2 cellular contexts compared by ENCODE assay signal in the genomic region with DNA sequence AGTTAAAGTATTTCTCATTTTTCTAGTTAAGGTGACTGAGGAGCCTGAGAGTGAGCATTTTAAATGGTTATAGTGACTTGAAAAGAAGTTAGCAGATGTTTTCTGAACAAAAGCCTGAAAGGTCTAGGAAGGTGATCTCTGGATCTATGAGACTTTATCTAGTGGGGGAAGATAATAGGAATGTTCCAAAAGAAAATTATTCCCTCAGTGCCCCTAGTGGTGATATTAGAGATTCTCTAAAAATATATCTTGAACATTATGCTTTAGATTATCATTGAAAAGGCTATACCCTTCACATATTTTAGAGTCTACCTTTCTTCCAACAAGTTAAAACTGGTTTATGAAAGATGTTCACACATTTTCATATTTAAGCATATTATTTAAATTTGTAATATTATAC.
TF ChIP-seq lines count a peak whose summit lies in the region.

No MANE protein-coding gene starts in this region.

TF ChIP-seq in liver, 16 proteins besides CTCF, POLR2A, EP300 and RAD21 (continued from another document):
- TF ChIP-seq, protein P1, sequence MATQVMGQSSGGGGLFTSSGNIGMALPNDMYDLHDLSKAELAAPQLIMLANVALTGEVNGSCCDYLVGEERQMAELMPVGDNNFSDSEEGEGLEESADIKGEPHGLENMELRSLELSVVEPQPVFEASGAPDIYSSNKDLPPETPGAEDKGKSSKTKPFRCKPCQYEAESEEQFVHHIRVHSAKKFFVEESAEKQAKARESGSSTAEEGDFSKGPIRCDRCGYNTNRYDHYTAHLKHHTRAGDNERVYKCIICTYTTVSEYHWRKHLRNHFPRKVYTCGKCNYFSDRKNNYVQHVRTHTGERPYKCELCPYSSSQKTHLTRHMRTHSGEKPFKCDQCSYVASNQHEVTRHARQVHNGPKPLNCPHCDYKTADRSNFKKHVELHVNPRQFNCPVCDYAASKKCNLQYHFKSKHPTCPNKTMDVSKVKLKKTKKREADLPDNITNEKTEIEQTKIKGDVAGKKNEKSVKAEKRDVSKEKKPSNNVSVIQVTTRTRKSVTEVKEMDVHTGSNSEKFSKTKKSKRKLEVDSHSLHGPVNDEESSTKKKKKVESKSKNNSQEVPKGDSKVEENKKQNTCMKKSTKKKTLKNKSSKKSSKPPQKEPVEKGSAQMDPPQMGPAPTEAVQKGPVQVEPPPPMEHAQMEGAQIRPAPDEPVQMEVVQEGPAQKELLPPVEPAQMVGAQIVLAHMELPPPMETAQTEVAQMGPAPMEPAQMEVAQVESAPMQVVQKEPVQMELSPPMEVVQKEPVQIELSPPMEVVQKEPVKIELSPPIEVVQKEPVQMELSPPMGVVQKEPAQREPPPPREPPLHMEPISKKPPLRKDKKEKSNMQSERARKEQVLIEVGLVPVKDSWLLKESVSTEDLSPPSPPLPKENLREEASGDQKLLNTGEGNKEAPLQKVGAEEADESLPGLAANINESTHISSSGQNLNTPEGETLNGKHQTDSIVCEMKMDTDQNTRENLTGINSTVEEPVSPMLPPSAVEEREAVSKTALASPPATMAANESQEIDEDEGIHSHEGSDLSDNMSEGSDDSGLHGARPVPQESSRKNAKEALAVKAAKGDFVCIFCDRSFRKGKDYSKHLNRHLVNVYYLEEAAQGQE (IDR thresholded peaks at IDR 0.05), result no peak
- no peak for TF ChIP-seq FOXA2 (IDR thresholded peaks at IDR 0.05)
- no peak for TF ChIP-seq JUND (IDR thresholded peaks at IDR 0.05)
- TF ChIP-seq, protein P2, sequence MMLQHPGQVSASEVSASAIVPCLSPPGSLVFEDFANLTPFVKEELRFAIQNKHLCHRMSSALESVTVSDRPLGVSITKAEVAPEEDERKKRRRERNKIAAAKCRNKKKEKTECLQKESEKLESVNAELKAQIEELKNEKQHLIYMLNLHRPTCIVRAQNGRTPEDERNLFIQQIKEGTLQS (IDR thresholded peaks at IDR 0.05), result no peak
- TF ChIP-seq, protein P3, sequence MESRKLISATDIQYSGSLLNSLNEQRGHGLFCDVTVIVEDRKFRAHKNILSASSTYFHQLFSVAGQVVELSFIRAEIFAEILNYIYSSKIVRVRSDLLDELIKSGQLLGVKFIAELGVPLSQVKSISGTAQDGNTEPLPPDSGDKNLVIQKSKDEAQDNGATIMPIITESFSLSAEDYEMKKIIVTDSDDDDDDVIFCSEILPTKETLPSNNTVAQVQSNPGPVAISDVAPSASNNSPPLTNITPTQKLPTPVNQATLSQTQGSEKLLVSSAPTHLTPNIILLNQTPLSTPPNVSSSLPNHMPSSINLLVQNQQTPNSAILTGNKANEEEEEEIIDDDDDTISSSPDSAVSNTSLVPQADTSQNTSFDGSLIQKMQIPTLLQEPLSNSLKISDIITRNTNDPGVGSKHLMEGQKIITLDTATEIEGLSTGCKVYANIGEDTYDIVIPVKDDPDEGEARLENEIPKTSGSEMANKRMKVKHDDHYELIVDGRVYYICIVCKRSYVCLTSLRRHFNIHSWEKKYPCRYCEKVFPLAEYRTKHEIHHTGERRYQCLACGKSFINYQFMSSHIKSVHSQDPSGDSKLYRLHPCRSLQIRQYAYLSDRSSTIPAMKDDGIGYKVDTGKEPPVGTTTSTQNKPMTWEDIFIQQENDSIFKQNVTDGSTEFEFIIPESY (IDR thresholded peaks at IDR 0.05), result no peak
- no peak for TF ChIP-seq GABPA (IDR thresholded peaks at IDR 0.05 in 1 of 2, conservative IDR thresholded peaks at IDR 0.05 in 1 of 2)
- TF ChIP-seq SP1 (IDR thresholded peaks at IDR 0.05), result no peak
- TF ChIP-seq EGR1 (IDR thresholded peaks at IDR 0.05; ENCODE audit: low read depth in 2 of 2), result no peak
- TF ChIP-seq FOXA1 (IDR thresholded peaks at IDR 0.05), result no peak
- no peak for TF ChIP-seq HNF4G (IDR thresholded peaks at IDR 0.05)
- TF ChIP-seq YY1 (IDR thresholded peaks at IDR 0.05), result no peak
- TF ChIP-seq NR2F2 (IDR thresholded peaks at IDR 0.05), result no peak
- TF ChIP-seq, protein P4, sequence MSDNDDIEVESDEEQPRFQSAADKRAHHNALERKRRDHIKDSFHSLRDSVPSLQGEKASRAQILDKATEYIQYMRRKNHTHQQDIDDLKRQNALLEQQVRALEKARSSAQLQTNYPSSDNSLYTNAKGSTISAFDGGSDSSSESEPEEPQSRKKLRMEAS (IDR thresholded peaks at IDR 0.05), result no peak
- TF ChIP-seq TAF1 (conservative IDR thresholded peaks at IDR 0.05), result no peak

TF ChIP-seq in HepG2, 621 proteins besides CTCF, POLR2A, EP300 and RAD21 (continued from another document):
- no peak for TF ChIP-seq ZNF564 (CRISPR knock-in tag; IDR thresholded peaks at IDR 0.05)
- TF ChIP-seq MXD4 (CRISPR knock-in tag; IDR thresholded peaks at IDR 0.05), result no peak
- TF ChIP-seq, protein P5, sequence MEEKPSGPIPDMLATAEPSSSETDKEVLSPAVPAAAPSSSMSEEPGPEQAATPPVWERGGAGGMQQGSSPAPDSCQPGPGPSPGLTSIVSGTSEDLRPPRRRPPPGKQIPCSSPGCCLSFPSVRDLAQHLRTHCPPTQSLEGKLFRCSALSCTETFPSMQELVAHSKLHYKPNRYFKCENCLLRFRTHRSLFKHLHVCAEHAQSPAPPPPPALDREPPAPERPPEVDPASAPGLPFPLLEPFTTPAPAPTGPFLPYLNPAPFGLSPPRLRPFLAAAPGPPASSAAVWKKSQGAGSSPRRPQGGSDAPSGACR (CRISPR knock-in tag; IDR thresholded peaks at IDR 0.05), result no peak
- TF ChIP-seq, protein P6, sequence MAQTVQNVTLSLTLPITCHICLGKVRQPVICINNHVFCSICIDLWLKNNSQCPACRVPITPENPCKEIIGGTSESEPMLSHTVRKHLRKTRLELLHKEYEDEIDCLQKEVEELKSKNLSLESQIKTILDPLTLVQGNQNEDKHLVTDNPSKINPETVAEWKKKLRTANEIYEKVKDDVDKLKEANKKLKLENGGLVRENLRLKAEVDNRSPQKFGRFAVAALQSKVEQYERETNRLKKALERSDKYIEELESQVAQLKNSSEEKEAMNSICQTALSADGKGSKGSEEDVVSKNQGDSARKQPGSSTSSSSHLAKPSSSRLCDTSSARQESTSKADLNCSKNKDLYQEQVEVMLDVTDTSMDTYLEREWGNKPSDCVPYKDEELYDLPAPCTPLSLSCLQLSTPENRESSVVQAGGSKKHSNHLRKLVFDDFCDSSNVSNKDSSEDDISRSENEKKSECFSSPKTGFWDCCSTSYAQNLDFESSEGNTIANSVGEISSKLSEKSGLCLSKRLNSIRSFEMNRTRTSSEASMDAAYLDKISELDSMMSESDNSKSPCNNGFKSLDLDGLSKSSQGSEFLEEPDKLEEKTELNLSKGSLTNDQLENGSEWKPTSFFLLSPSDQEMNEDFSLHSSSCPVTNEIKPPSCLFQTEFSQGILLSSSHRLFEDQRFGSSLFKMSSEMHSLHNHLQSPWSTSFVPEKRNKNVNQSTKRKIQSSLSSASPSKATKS (CRISPR knock-in tag; IDR thresholded peaks at IDR 0.05), result no peak
- TF ChIP-seq MEIS2 (CRISPR knock-in tag; IDR thresholded peaks at IDR 0.05), result no peak
